15 cellular contexts compared by ENCODE assay signal in the genomic region with DNA sequence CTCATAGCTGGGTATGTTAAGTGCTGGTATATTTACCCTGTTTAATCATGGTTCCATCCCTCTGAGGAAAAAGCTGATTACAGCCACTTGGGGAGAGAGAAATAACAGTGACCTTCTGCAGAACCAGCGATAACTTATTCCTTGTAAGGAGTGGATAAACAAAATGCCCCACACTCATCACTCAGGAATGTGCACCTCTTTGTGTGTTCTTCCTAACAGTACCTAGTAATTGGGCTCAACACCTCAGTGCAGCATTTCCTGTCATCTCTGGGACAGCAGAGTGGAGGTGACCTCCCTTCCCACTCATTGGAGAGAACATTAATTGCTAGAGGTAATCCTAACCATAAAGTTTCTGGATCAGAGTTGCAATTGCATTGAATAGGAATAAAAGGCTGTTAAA.
DNase-seq lines count a peak whose midpoint lies in the region; ATAC-seq and TF ChIP-seq lines count a peak whose summit lies in the region.
"Had no signal": no experiment of that assay in that cellular context is flagged by ENCODE, and none has a peak within 500 bp of the region (broad histone marks: within the 10 kb centered on the region; RNA-seq: fewer than 3 reads in every experiment).

No MANE protein-coding gene starts in this region.

- ATAC-seq in heart left ventricle (peak in 3 of 4 donors; percentile 18 to 45 (median 43)), HG03378 (IDR thresholded peaks at IDR 0.05; ENCODE audit: unreplicated experiment) (no peak)
- ATAC-seq: GM12878; stimulated activated naive B cell treated with anti-CD40 and anti-IgM and Interleukin-4, amounts not matched to agents 10 μg/mL and 1 μg/mL and 100 μg/mL, for 72 hours had no signal

- intact Hi-C loops in heart left ventricle (cut with DNase I), result loop anchor here in 4 of 10 donors (5.0 to 10.0 kb wide), 3 partner anchors 109 to 141 kb away; a partner anchor contains a TSS

- TF ChIP-seq CTCF in HFF-Myc (IDR thresholded peaks at IDR 0.05; ENCODE audit: low read depth, low read length, missing control alignments), result no peak
- no peak for TF ChIP-seq CTCF in RWPE1 (conservative IDR thresholded peaks at IDR 0.05; ENCODE audit: low read depth)
- TF ChIP-seq CTCF in heart left ventricle (IDR thresholded peaks at IDR 0.05), result no peak
- no peak for TF ChIP-seq CTCF in glutamatergic neuron (IDR thresholded peaks at IDR 0.05; ENCODE audit: partially characterized antibody, unreplicated experiment)

- H3K9me3 Mint-ChIP-seq in glutamatergic neuron (ENCODE audit: unreplicated experiment), result peaks cover 1% of the 10 kb centered on the region
- H3K9me3 Mint-ChIP-seq: stimulated activated naive B cell treated with anti-CD40 and anti-IgM and Interleukin-4, amounts not matched to agents 10 μg/mL and 1 μg/mL and 100 μg/mL, for 72 hours had no signal

- no peaks in the 10 kb centered on the region for H3K36me3 ChIP-seq in heart left ventricle
- H3K36me3 ChIP-seq: neutrophil had no signal

- POLR2A ChIA-PET in RWPE1 (lab: Yijun Ruan, JAX; ENCODE audit: low non-redundant PET), result no interaction called here

- TF ChIP-seq POLR2A in heart left ventricle (IDR thresholded peaks at IDR 0.05), result no peak

- no peak overlapping the region for H3K27ac Mint-ChIP-seq in glutamatergic neuron (ENCODE audit: unreplicated experiment)
- H3K27ac Mint-ChIP-seq: stimulated activated naive B cell treated with anti-CD40 and anti-IgM and Interleukin-4, amounts not matched to agents 10 μg/mL and 1 μg/mL and 100 μg/mL, for 72 hours had no signal

- H3K27me3 Mint-ChIP-seq in glutamatergic neuron (ENCODE audit: unreplicated experiment), result peaks cover 6% of the 10 kb centered on the region

- H3K4me1 Mint-ChIP-seq in glutamatergic neuron (ENCODE audit: low read depth, unreplicated experiment), result peaks cover 2% of the 10 kb centered on the region
- H3K4me1 Mint-ChIP-seq: stimulated activated naive B cell treated with anti-CD40 and anti-IgM and Interleukin-4, amounts not matched to agents 10 μg/mL and 1 μg/mL and 100 μg/mL, for 72 hours had no signal

- peak; percentile 46 for DNase-seq in HFF-Myc (ENCODE audit: extremely low read depth, low read depth)
- peak; percentile 68 for DNase-seq in RWPE1 (ENCODE audit: low spot score)
- DNase-seq in heart left ventricle, result no peak
- DNase-seq in renal cortical epithelial cell (ENCODE audit: low read depth), result peak; percentile 94
- no peak for DNase-seq in glutamatergic neuron
- DNase-seq in AG08395 (ENCODE audit: low spot score), result no peak
- no peak for DNase-seq in stimulated activated CD4-positive, alpha-beta T cell treated with anti-CD3 and anti-CD28 coated beads, Interleukin-2, amount 100 ng/mL, for 48 hours
- DNase-seq: COR-L47; NCI-H187 treated with DMSO at 0.1 percent for 48 hours; stimulated activated CD4-positive, alpha-beta T cell treated with anti-CD3 and anti-CD28 coated beads, Interleukin-1b, Interleukin-23, amount 100 ng/mL, for 48 hours; stimulated activated naive B cell treated with anti-CD40 and anti-IgM and Interleukin-4, amounts not matched to agents 10 μg/mL and 1 μg/mL and 100 μg/mL, for 72 hours; T1000 had no signal

- H3K27me3 ChIP-seq in heart left ventricle, result no peaks in the 10 kb centered on the region
- H3K27me3 ChIP-seq: neutrophil had no signal

- H3K4me3 Mint-ChIP-seq in glutamatergic neuron (ENCODE audit: unreplicated experiment), result no peak overlapping the region
- H3K4me3 Mint-ChIP-seq: stimulated activated naive B cell treated with anti-CD40 and anti-IgM and Interleukin-4, amounts not matched to agents 10 μg/mL and 1 μg/mL and 100 μg/mL, for 72 hours had no signal

- no peaks in the 10 kb centered on the region for H3K9me3 ChIP-seq in heart left ventricle
- H3K9me3 ChIP-seq: neutrophil had no signal

- H3K27ac ChIP-seq in RWPE1 (peak overlapping the region; percentile 50), heart left ventricle (peak overlapping the region in 8 of 12 donors; percentile 21 to 81 (median 62))
- H3K27ac ChIP-seq: neutrophil had no signal

- no peaks in the 10 kb centered on the region for H3K36me3 Mint-ChIP-seq in glutamatergic neuron (ENCODE audit: unreplicated experiment)
- H3K36me3 Mint-ChIP-seq: stimulated activated naive B cell treated with anti-CD40 and anti-IgM and Interleukin-4, amounts not matched to agents 10 μg/mL and 1 μg/mL and 100 μg/mL, for 72 hours had no signal

- H3K4me3 ChIP-seq in HFF-Myc (replicated peaks; ENCODE audit: low read depth, low read length), result no peak overlapping the region
- no peak overlapping the region for H3K4me3 ChIP-seq in heart left ventricle
- H3K4me3 ChIP-seq: GM12878 had no signal

- CTCF ChIA-PET in RWPE1 (lab: Yijun Ruan, JAX), result interaction anchor here (0.8 kb wide), 1 partner anchor 19 kb away, joined by 3 read pairs; no protein-coding TSS in a partner anchor

- peaks cover 0 to 32% (median 11%) of the 10 kb centered on the region in 12 donors for H3K4me1 ChIP-seq in heart left ventricle

- WGBS in heart left ventricle, 4 donors, result 25 to 40% (median 27%) methylated on average over 1 of the region's 1 CpG

Comparison
In these comparisons a context has a peak if more than half of its experiments do, and no peak if none do; other contexts are left out.
1. DNase-seq: peak in HFF-Myc (single experiment), RWPE1 (single experiment) and renal cortical epithelial cell (single experiment); none in heart left ventricle (0 of 5), glutamatergic neuron (single experiment), AG08395 (single experiment) and stimulated activated CD4-positive, alpha-beta T cell treated with anti-CD3 and anti-CD28 coated beads, Interleukin-2, amount 100 ng/mL, for 48 hours (0 of 2).